Comparison of ENCODE assay signal across 1 cellular context in the genomic region with DNA sequence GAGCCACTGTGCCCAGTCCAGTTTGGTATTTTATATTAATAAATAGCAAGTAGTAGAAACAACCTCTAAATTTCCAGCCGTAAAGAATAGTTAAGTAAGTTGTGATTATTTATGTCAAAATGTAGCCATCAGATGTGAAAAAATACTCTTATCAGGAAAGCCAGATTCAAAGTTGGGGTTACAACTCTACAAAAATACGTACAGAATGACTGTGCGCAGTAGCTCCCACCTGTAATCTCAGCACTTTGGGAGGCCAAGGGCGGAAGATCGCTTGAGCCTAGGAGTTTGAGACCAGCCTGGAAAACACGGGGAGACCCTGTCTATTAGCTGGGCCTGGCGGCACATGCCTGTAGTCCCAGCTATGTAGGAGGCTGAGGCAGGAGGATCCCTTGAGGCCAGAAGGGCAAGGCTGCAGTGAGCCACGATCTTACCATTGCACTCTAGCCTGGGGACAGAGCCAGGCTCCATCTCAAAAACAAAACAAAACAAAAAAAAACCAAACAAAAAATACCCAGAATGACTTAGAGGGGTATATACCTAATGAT.
TF ChIP-seq lines count a peak whose summit lies in the region.

No MANE protein-coding gene starts in this region.

TF ChIP-seq in GM23338, 12 proteins besides CTCF, POLR2A, EP300 and RAD21:
- TF ChIP-seq, protein P1, sequence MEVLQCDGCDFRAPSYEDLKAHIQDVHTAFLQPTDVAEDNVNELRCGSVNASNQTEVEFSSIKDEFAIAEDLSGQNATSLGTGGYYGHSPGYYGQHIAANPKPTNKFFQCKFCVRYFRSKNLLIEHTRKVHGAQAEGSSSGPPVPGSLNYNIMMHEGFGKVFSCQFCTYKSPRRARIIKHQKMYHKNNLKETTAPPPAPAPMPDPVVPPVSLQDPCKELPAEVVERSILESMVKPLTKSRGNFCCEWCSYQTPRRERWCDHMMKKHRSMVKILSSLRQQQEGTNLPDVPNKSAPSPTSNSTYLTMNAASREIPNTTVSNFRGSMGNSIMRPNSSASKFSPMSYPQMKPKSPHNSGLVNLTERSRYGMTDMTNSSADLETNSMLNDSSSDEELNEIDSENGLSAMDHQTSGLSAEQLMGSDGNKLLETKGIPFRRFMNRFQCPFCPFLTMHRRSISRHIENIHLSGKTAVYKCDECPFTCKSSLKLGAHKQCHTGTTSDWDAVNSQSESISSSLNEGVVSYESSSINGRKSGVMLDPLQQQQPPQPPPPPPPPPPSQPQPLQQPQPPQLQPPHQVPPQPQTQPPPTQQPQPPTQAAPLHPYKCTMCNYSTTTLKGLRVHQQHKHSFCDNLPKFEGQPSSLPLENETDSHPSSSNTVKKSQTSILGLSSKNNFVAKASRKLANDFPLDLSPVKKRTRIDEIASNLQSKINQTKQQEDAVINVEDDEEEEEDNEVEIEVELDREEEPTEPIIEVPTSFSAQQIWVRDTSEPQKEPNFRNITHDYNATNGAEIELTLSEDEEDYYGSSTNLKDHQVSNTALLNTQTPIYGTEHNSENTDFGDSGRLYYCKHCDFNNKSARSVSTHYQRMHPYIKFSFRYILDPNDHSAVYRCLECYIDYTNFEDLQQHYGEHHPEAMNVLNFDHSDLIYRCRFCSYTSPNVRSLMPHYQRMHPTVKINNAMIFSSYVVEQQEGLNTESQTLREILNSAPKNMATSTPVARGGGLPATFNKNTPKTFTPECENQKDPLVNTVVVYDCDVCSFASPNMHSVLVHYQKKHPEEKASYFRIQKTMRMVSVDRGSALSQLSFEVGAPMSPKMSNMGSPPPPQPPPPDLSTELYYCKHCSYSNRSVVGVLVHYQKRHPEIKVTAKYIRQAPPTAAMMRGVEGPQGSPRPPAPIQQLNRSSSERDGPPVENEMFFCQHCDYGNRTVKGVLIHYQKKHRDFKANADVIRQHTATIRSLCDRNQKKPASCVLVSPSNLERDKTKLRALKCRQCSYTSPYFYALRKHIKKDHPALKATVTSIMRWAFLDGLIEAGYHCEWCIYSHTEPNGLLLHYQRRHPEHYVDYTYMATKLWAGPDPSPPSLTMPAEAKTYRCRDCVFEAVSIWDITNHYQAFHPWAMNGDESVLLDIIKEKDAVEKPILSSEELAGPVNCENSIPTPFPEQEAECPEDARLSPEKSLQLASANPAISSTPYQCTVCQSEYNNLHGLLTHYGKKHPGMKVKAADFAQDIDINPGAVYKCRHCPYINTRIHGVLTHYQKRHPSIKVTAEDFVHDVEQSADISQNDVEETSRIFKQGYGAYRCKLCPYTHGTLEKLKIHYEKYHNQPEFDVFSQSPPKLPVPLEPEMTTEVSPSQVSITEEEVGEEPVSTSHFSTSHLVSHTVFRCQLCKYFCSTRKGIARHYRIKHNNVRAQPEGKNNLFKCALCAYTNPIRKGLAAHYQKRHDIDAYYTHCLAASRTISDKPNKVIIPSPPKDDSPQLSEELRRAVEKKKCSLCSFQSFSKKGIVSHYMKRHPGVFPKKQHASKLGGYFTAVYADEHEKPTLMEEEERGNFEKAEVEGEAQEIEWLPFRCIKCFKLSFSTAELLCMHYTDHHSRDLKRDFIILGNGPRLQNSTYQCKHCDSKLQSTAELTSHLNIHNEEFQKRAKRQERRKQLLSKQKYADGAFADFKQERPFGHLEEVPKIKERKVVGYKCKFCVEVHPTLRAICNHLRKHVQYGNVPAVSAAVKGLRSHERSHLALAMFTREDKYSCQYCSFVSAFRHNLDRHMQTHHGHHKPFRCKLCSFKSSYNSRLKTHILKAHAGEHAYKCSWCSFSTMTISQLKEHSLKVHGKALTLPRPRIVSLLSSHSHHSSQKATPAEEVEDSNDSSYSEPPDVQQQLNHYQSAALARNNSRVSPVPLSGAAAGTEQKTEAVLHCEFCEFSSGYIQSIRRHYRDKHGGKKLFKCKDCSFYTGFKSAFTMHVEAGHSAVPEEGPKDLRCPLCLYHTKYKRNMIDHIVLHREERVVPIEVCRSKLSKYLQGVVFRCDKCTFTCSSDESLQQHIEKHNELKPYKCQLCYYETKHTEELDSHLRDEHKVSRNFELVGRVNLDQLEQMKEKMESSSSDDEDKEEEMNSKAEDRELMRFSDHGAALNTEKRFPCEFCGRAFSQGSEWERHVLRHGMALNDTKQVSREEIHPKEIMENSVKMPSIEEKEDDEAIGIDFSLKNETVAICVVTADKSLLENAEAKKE (CRISPR knock-in tag; IDR thresholded peaks at IDR 0.05): no peak
- TF ChIP-seq EZH2 (IDR thresholded peaks at IDR 0.05; ENCODE audit: low read depth, unreplicated experiment) (no peak), ZNF331 (CRISPR knock-in tag; IDR thresholded peaks at IDR 0.05; ENCODE audit: low read depth) (no peak), NANOG (IDR thresholded peaks at IDR 0.05; ENCODE audit: borderline replicate concordance) (no peak), POLR2AphosphoS5 (IDR thresholded peaks at IDR 0.05; ENCODE audit: low read depth) (no peak), JUNB (IDR thresholded peaks at IDR 0.05; ENCODE audit: unreplicated experiment) (no peak), STAT1 (IDR thresholded peaks at IDR 0.05; ENCODE audit: unreplicated experiment) (no peak), ZNF114 (CRISPR knock-in tag; IDR thresholded peaks at IDR 0.05) (no peak), CREB1 (CRISPR knock-in tag; IDR thresholded peaks at IDR 0.05; ENCODE audit: low read depth) (no peak), EZH2phosphoT487 (IDR thresholded peaks at IDR 0.05; ENCODE audit: unreplicated experiment) (no peak)
- TF ChIP-seq, protein P2, sequence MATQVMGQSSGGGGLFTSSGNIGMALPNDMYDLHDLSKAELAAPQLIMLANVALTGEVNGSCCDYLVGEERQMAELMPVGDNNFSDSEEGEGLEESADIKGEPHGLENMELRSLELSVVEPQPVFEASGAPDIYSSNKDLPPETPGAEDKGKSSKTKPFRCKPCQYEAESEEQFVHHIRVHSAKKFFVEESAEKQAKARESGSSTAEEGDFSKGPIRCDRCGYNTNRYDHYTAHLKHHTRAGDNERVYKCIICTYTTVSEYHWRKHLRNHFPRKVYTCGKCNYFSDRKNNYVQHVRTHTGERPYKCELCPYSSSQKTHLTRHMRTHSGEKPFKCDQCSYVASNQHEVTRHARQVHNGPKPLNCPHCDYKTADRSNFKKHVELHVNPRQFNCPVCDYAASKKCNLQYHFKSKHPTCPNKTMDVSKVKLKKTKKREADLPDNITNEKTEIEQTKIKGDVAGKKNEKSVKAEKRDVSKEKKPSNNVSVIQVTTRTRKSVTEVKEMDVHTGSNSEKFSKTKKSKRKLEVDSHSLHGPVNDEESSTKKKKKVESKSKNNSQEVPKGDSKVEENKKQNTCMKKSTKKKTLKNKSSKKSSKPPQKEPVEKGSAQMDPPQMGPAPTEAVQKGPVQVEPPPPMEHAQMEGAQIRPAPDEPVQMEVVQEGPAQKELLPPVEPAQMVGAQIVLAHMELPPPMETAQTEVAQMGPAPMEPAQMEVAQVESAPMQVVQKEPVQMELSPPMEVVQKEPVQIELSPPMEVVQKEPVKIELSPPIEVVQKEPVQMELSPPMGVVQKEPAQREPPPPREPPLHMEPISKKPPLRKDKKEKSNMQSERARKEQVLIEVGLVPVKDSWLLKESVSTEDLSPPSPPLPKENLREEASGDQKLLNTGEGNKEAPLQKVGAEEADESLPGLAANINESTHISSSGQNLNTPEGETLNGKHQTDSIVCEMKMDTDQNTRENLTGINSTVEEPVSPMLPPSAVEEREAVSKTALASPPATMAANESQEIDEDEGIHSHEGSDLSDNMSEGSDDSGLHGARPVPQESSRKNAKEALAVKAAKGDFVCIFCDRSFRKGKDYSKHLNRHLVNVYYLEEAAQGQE (IDR thresholded peaks at IDR 0.05; ENCODE audit: unreplicated experiment): no peak
- TF ChIP-seq, protein P3, sequence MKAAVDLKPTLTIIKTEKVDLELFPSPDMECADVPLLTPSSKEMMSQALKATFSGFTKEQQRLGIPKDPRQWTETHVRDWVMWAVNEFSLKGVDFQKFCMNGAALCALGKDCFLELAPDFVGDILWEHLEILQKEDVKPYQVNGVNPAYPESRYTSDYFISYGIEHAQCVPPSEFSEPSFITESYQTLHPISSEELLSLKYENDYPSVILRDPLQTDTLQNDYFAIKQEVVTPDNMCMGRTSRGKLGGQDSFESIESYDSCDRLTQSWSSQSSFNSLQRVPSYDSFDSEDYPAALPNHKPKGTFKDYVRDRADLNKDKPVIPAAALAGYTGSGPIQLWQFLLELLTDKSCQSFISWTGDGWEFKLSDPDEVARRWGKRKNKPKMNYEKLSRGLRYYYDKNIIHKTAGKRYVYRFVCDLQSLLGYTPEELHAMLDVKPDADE (IDR thresholded peaks at IDR 0.05): no peak
